In genomic region chr5:31377284-31377946, GRCh38 we compare ENCODE assay signal across 3 cellular contexts.
TF ChIP-seq lines count a peak whose summit lies in the region.

No MANE protein-coding gene starts in this region.

TF ChIP-seq in HEK293, 187 proteins besides CTCF, POLR2A, EP300 and RAD21:
- TF ChIP-seq, protein P1, sequence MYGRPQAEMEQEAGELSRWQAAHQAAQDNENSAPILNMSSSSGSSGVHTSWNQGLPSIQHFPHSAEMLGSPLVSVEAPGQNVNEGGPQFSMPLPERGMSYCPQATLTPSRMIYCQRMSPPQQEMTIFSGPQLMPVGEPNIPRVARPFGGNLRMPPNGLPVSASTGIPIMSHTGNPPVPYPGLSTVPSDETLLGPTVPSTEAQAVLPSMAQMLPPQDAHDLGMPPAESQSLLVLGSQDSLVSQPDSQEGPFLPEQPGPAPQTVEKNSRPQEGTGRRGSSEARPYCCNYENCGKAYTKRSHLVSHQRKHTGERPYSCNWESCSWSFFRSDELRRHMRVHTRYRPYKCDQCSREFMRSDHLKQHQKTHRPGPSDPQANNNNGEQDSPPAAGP (tag by site-specific recombination; IDR thresholded peaks at IDR 0.05), result no peak
- TF ChIP-seq ZNF449 (tag by site-specific recombination; IDR thresholded peaks at IDR 0.05), result peak; percentile 91

TF ChIP-seq in IMR-90, 13 proteins besides CTCF, POLR2A, EP300 and RAD21:
- no peak for TF ChIP-seq BHLHE40 (IDR thresholded peaks at IDR 0.05; ENCODE audit: low read depth, low read length)
- TF ChIP-seq RCOR1 (IDR thresholded peaks at IDR 0.05; ENCODE audit: insufficient replicate concordance, low read length), result no peak
- TF ChIP-seq FOS (IDR thresholded peaks at IDR 0.05; ENCODE audit: low read depth, low read length), result no peak
- no peak for TF ChIP-seq RFX5 (IDR thresholded peaks at IDR 0.05; ENCODE audit: low read depth, low read length)
- TF ChIP-seq, protein P2, sequence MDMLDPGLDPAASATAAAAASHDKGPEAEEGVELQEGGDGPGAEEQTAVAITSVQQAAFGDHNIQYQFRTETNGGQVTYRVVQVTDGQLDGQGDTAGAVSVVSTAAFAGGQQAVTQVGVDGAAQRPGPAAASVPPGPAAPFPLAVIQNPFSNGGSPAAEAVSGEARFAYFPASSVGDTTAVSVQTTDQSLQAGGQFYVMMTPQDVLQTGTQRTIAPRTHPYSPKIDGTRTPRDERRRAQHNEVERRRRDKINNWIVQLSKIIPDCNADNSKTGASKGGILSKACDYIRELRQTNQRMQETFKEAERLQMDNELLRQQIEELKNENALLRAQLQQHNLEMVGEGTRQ (IDR thresholded peaks at IDR 0.05; ENCODE audit: low read depth, low read length), result no peak
- TF ChIP-seq MAFK (IDR thresholded peaks at IDR 0.05; ENCODE audit: low read depth, low read length), result no peak
- no peak for TF ChIP-seq MXI1 (IDR thresholded peaks at IDR 0.05; ENCODE audit: borderline replicate concordance, low read depth, low read length)
TF ChIP-seq in IMR-90: peak in this region for 0.

TF ChIP-seq in H1, 55 proteins besides CTCF, POLR2A, EP300 and RAD21:
- TF ChIP-seq RXRA (IDR thresholded peaks at IDR 0.05; ENCODE audit: insufficient read depth, low read depth, low read length) (no peak), KDM1A (IDR thresholded peaks at IDR 0.05; ENCODE audit: borderline replicate concordance, low read length) (no peak), SIN3A (conservative IDR thresholded peaks at IDR 0.05 in 1 of 2, IDR thresholded peaks at IDR 0.05 in 1 of 2; ENCODE audit: low read depth in 1 of 2, low read length in 2 of 2) (no peak), POLR2AphosphoS5 (IDR thresholded peaks at IDR 0.05; ENCODE audit: low read depth, low read length) (no peak), KDM4A (IDR thresholded peaks at IDR 0.05; ENCODE audit: low read depth, low read length, severe bottlenecking) (no peak), GTF2F1 (IDR thresholded peaks at IDR 0.05; ENCODE audit: borderline replicate concordance, low read depth, low read length) (no peak), TAF7 (optimal IDR thresholded peaks at IDR 0.05; ENCODE audit: borderline replicate concordance, low read depth, low read length) (no peak), FOSL1 (IDR thresholded peaks at IDR 0.05; ENCODE audit: insufficient read depth, low read depth, low read length) (no peak), BRCA1 (IDR thresholded peaks at IDR 0.05; ENCODE audit: low read depth, low read length) (no peak), SIX5 (IDR thresholded peaks at IDR 0.05; ENCODE audit: low read depth, low read length) (no peak), CHD1 (IDR thresholded peaks at IDR 0.05; ENCODE audit: low read depth, low read length) (no peak)
TF ChIP-seq in H1: peak in this region for 0.
